16 cellular contexts compared by ENCODE assay signal in genomic region chr5:51104556-51104955, GRCh38.
A peak's percentile ranks its signal among the peaks of the same experiment; 100 is the strongest.
DNase-seq lines count a peak whose midpoint lies in the region; ATAC-seq, FAIRE-seq and TF ChIP-seq lines count a peak whose summit lies in the region.
"Had no signal": no experiment of that assay in that cellular context is flagged by ENCODE, and none has a peak within 500 bp of the region (broad histone marks: within the 10 kb centered on the region; RNA-seq: fewer than 3 reads in every experiment).

No MANE protein-coding gene starts in this region.

- H2AFZ ChIP-seq in MM.1S (ENCODE audit: low read length), result no peak overlapping the region
- H2AFZ ChIP-seq: GM23248 had no signal

- H3K27me3 ChIP-seq in MM.1S (replicated peaks; ENCODE audit: insufficient read depth, low read length), result no peaks in the 10 kb centered on the region
- no peaks in the 10 kb centered on the region for H3K27me3 ChIP-seq in bronchial epithelial cell (ENCODE audit: control insufficient read depth, insufficient read depth, low read length)
- H3K27me3 ChIP-seq in right lobe of liver, result no peaks in the 10 kb centered on the region
- no peaks in the 10 kb centered on the region for H3K27me3 ChIP-seq in breast epithelium
- H3K27me3 ChIP-seq: BLaER1 treated with 17β-estradiol and CSF1 and Interleukin-3, amounts not matched to agents 10 nM and 100 nM had no signal

- TF ChIP-seq POLR2A in right lobe of liver (IDR thresholded peaks at IDR 0.05), result no peak
- no peak for TF ChIP-seq POLR2A in breast epithelium (IDR thresholded peaks at IDR 0.05)

- no peaks in the 10 kb centered on the region for H3K79me2 ChIP-seq in MM.1S (ENCODE audit: low read length)

- WGBS in right lobe of liver (ENCODE audit: insufficient coverage, low coverage, low lambda C conversion rate, missing lambda C conversion rate), result 35% methylated on average over 2 of the region's 2 CpGs

- H3F3A ChIP-seq in MM.1S (ENCODE audit: insufficient read depth, low read length), result no peaks in the 10 kb centered on the region

- ATAC-seq in right lobe of liver (peak in 3 of 4 donors; percentile 46 to 76 (median 54)), GM18873 (IDR thresholded peaks at IDR 0.05; ENCODE audit: low FRiP score, unreplicated experiment) (no peak)
- ATAC-seq: CD8-positive, alpha-beta T cell had no signal

- H3K4me1 ChIP-seq in MM.1S (ENCODE audit: low read length) (no peaks in the 10 kb centered on the region), right lobe of liver (peaks cover 0 to 7% (median 0%) of the 10 kb centered on the region in 4 donors), breast epithelium (no peaks in the 10 kb centered on the region)

- TF ChIP-seq CTCF in MM.1S (IDR thresholded peaks at IDR 0.05; ENCODE audit: low read length), result no peak
- TF ChIP-seq CTCF in bronchial epithelial cell (IDR thresholded peaks at IDR 0.05; ENCODE audit: insufficient read depth, low read length, severe bottlenecking), result no peak
- TF ChIP-seq CTCF in right lobe of liver (IDR thresholded peaks at IDR 0.05), result no peak
- TF ChIP-seq CTCF in breast epithelium (IDR thresholded peaks at IDR 0.05), result no peak

- 0 out of 2 replicates have a peak overlapping the region, but pooled peaks have one; percentile 0 for H3K4me2 ChIP-seq in MM.1S (ENCODE audit: low read depth, low read length)

- H3K9me3 ChIP-seq in MM.1S (replicated peaks; ENCODE audit: insufficient read depth, low read length) (no peaks in the 10 kb centered on the region), right lobe of liver (no peaks in the 10 kb centered on the region), breast epithelium (no peaks in the 10 kb centered on the region)
- H3K9me3 ChIP-seq: BLaER1 treated with 17β-estradiol and CSF1 and Interleukin-3, amounts not matched to agents 10 nM and 100 nM had no signal

- DNase-seq in MM.1S (peak; percentile 66), bronchial epithelial cell (ENCODE audit: low read depth) (peak; percentile 1), left kidney (ENCODE audit: low read depth, low spot score) (peak; percentile 46), right lobe of liver (no peak), foreskin melanocyte (no peak), breast epithelium (ENCODE audit: low spot score in 2 of 2) (no peak)
- DNase-seq: Calu3; CD8-positive, alpha-beta T cell; DMS79 treated with DMSO at 0.1 percent for 48 hours; GF-D8; GM23248; HCEC 1CT had no signal

- intact Hi-C loops in right lobe of liver (cut with DNase I) (no loop called here), breast epithelium (cut with DNase I; ENCODE audit: low total_unique reads) (no loop called here)

- no peak for FAIRE-seq in bronchial epithelial cell (lab: Jason Lieb, UNC)
- FAIRE-seq: GM19239, H54 had no signal

- H3K4me3 ChIP-seq in MM.1S (ENCODE audit: low read length), result no peak overlapping the region
- no peak overlapping the region for H3K4me3 ChIP-seq in bronchial epithelial cell (ENCODE audit: low read depth, low read length)
- H3K4me3 ChIP-seq in right lobe of liver, result no peak overlapping the region
- no peak overlapping the region for H3K4me3 ChIP-seq in breast epithelium
- H3K4me3 ChIP-seq: BLaER1 treated with 17β-estradiol and CSF1 and Interleukin-3, amounts not matched to agents 10 nM and 100 nM; GM23248 had no signal

- H3K36me3 ChIP-seq in MM.1S (replicated peaks; ENCODE audit: insufficient read depth, low read length) (no peaks in the 10 kb centered on the region), bronchial epithelial cell (ENCODE audit: control insufficient read depth, insufficient read depth, low read length) (no peaks in the 10 kb centered on the region), right lobe of liver (no peaks in the 10 kb centered on the region), breast epithelium (no peaks in the 10 kb centered on the region)
- H3K36me3 ChIP-seq: BLaER1 treated with 17β-estradiol and CSF1 and Interleukin-3, amounts not matched to agents 10 nM and 100 nM had no signal

- H3K9me2 ChIP-seq in MM.1S (replicated peaks; ENCODE audit: insufficient read depth, low read length), result no peaks in the 10 kb centered on the region

- H3K9ac ChIP-seq in MM.1S (ENCODE audit: low read length), result no peak overlapping the region
- H3K9ac ChIP-seq: BLaER1 treated with 17β-estradiol and CSF1 and Interleukin-3, amounts not matched to agents 10 nM and 100 nM; GM23248 had no signal

- H3K27ac ChIP-seq in MM.1S (ENCODE audit: low read length) (no peak overlapping the region), right lobe of liver (no peak overlapping the region), breast epithelium (no peak overlapping the region)
- H3K27ac ChIP-seq: BLaER1 treated with 17β-estradiol and CSF1 and Interleukin-3, amounts not matched to agents 10 nM and 100 nM; GM23248 had no signal

- H4K20me1 ChIP-seq in MM.1S (ENCODE audit: insufficient read depth, low read length), result no peaks in the 10 kb centered on the region
- H4K20me1 ChIP-seq: BLaER1 treated with 17β-estradiol and CSF1 and Interleukin-3, amounts not matched to agents 10 nM and 100 nM had no signal

Comparison
In these comparisons a context has a peak if more than half of its experiments do, and no peak if none do; other contexts are left out.
1. DNase-seq: peak in MM.1S (single experiment), bronchial epithelial cell (single experiment) and left kidney (single experiment); none in right lobe of liver (0 of 3), foreskin melanocyte (single experiment) and breast epithelium (0 of 2).